ENCODE assay signal across 16 cellular contexts in the genomic region with DNA sequence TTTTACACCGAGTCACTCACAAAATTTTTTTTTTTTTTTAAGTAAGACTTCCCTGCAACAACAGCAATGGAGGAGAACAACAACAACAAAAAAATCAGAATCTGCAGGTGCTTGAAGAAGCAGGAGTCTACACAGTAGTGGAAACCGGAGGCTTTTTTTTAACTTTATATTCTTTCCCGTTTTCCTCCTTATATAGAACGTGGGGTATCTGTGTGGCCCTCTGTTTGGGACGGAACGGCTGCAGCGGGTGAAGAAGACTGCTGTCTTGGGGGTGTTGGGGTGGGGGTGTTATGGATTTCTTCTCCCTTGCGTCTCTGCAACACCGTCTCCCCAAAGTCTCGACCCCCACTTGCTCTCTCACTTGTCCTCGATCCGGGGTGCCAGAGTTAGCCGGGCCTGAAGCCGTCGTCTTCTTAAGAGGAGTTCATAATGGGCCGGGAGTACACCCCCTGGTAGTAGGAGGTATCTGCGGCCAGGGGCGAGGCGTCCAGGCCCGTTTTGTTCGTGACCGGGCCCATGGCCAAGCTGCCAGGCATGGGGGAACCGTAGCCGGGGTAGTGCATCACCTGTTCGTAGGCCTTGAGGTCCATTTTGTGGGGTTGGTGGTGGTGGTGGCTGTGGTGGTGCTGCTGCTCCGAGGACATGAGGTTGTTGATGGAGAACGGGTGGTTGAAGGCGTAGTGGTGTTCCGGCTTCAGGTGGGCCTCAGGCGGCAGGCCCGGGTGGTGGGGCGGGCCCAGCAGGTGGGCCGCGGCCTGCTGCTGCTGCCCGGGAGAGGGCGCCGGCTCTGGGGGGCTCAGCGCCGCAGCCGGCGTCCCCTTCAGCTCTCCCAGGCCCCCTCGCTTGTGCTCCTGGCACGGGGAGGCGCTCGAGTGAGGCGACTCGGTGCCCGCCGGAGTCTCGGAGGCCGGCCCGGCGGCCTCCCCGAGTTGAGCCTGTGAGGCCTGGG. TPM values are rescaled to one million over a fixed set of nuclear protein-coding genes. Genes with fewer than 3 reads are reported as not detected.
DNase-seq lines count a peak whose midpoint lies in the region; ATAC-seq and TF ChIP-seq lines count a peak whose summit lies in the region.
"Had no signal": no experiment of that assay in that cellular context is flagged by ENCODE, and none has a peak within 500 bp of the region (broad histone marks: within the 10 kb centered on the region; RNA-seq: fewer than 3 reads in every experiment).

No MANE protein-coding gene starts in this region.

- no peak overlapping the region for H2AK5ac ChIP-seq in H9 (ENCODE audit: insufficient read length, low read length)

- H2BK20ac ChIP-seq in H9 (ENCODE audit: low read depth, low read length, poor library complexity, severe bottlenecking), result no peak overlapping the region

- H3K79me1 ChIP-seq in H9 (ENCODE audit: insufficient read depth, low read depth, low read length, poor library complexity, severe bottlenecking), result no peaks in the 10 kb centered on the region

- H3K9me3 ChIP-seq in Caco-2 (no peaks in the 10 kb centered on the region), H9 (ENCODE audit: control insufficient read depth, low read depth, low read length) (no peaks in the 10 kb centered on the region), endocrine pancreas (ENCODE audit: control insufficient read depth, low read length) (no peaks in the 10 kb centered on the region), BE2C (no peaks in the 10 kb centered on the region)
- H3K9me3 ChIP-seq: uterus had no signal

- no peak overlapping the region for H3K18ac ChIP-seq in H9 (ENCODE audit: insufficient read length, low read depth, low read length)

- no peaks in the 10 kb centered on the region for H3K79me2 ChIP-seq in H9 (ENCODE audit: insufficient read depth, low read length)

- no peak overlapping the region for H3K4me3 ChIP-seq in Caco-2 (ENCODE audit: low read depth, low read length)
- peak overlapping the region; percentile 85 for H3K4me3 ChIP-seq in endocrine pancreas (ENCODE audit: control insufficient read depth, insufficient read depth, low read length)
- no peak overlapping the region for H3K4me3 ChIP-seq in BE2C (ENCODE audit: low read depth, low read length)
- H3K4me3 ChIP-seq: uterus had no signal

- H3K4me1 ChIP-seq in Caco-2, result peaks cover 18% of the 10 kb centered on the region
- H3K4me1 ChIP-seq in H9 (ENCODE audit: insufficient read depth, low read length), result no peaks in the 10 kb centered on the region
- H3K4me1 ChIP-seq in endocrine pancreas (ENCODE audit: control insufficient read depth, insufficient read depth, low read length), result peaks cover 6% of the 10 kb centered on the region
- H3K4me1 ChIP-seq in BE2C, result no peaks in the 10 kb centered on the region

- intact Hi-C loops in Caco-2 (cut with micrococcal nuclease; ENCODE audit: unreplicated experiment), result loop anchor here (5.0 to 10.0 kb wide), 2 partner anchors 109 to 773 kb away; partner anchors contain the start of gene NXT1

- no peak overlapping the region for H2BK120ac ChIP-seq in H9 (ENCODE audit: low read depth, low read length, poor library complexity, severe bottlenecking)

- H3K4me2 ChIP-seq in H9 (ENCODE audit: insufficient read depth, insufficient read length, low read length), result no peak overlapping the region

- no peak overlapping the region for H3K27ac ChIP-seq in H9 (ENCODE audit: insufficient read length, low read depth, low read length)
- H3K27ac ChIP-seq: uterus had no signal

- CTCF ChIA-PET in Caco-2 (lab: Charles Lee), result no interaction called here

- H3K36me3 ChIP-seq in Caco-2 (ENCODE audit: control insufficient read depth, insufficient read depth, low read length) (peaks cover 2% of the 10 kb centered on the region), endocrine pancreas (ENCODE audit: control insufficient read depth, insufficient read depth, low read length) (peaks cover 4% of the 10 kb centered on the region), BE2C (no peaks in the 10 kb centered on the region)
- H3K36me3 ChIP-seq: uterus had no signal

- no peak overlapping the region for H3K14ac ChIP-seq in H9 (ENCODE audit: insufficient read depth, low read length)

- no peaks in the 10 kb centered on the region for H4K20me1 ChIP-seq in H9 (ENCODE audit: control insufficient read depth, insufficient read depth, insufficient read length)

- no peak overlapping the region for H4K91ac ChIP-seq in H9 (ENCODE audit: insufficient read length, low read depth, low read length)

- ATAC-seq in HG03378 (IDR thresholded peaks at IDR 0.05; ENCODE audit: unreplicated experiment), result no peak

- H3K23ac ChIP-seq in H9 (ENCODE audit: insufficient read length, low read depth, low read length), result no peak overlapping the region

- WGBS in H9 (ENCODE audit: extremely low coverage, insufficient read length, low lambda C conversion rate), result no CpG with 5 or more reads among the region's 54 CpGs

- no peak overlapping the region for H3K4ac ChIP-seq in H9 (ENCODE audit: low read depth, low read length)

- H3K27ac Mint-ChIP-seq in Caco-2 (ENCODE audit: unreplicated experiment) (no peak overlapping the region), H9 (no peak overlapping the region), osteocyte (ENCODE audit: unreplicated experiment) (no peak overlapping the region)
- H3K27ac Mint-ChIP-seq: CD8-positive, alpha-beta memory T cell had no signal

- H3K27me3 ChIP-seq in Caco-2 (replicated peaks; ENCODE audit: control insufficient read depth, insufficient read depth, low read length) (no peaks in the 10 kb centered on the region), H9 (ENCODE audit: insufficient read depth, low read length) (peaks cover 86% of the 10 kb centered on the region), endocrine pancreas (ENCODE audit: control insufficient read depth, insufficient read depth, low read length) (no peaks in the 10 kb centered on the region), BE2C (peaks cover 80% of the 10 kb centered on the region)

- TF ChIP-seq CTCF in Caco-2 (IDR thresholded peaks at IDR 0.05; ENCODE audit: insufficient read depth in 1 of 2, low read depth in 1 of 2, low read length in 1 of 2, severe bottlenecking in 1 of 2, unreplicated experiment in 1 of 2) (no peak), H9 (conservative IDR thresholded peaks at IDR 0.05) (no peak), osteocyte (IDR thresholded peaks at IDR 0.05) (no peak), BE2C (IDR thresholded peaks at IDR 0.05; ENCODE audit: low read depth, low read length) (no peak)

- no peak overlapping the region for H3K9ac ChIP-seq in H9 (ENCODE audit: extremely low read depth, insufficient read length, low read length)
- peak overlapping the region; percentile 81 for H3K9ac ChIP-seq in endocrine pancreas (ENCODE audit: control insufficient read depth, insufficient read depth, low read length)

- no peak overlapping the region for H2AFZ ChIP-seq in H9 (ENCODE audit: low read length)

- no peak overlapping the region for H2BK12ac ChIP-seq in H9 (ENCODE audit: insufficient read length, low read depth, low read length)

- H3K36me3 Mint-ChIP-seq in Caco-2 (ENCODE audit: insufficient read depth, unreplicated experiment) (peaks cover 62% of the 10 kb centered on the region), H9 (ENCODE audit: insufficient read depth in 1 of 3, low read depth in 3 of 3) (peaks cover 0 to 3% (median 3%) of the 10 kb centered on the region in 3 experiments; a peak in 3 of 7 replicates), osteocyte (ENCODE audit: unreplicated experiment) (peaks cover 3% of the 10 kb centered on the region)
- H3K36me3 Mint-ChIP-seq: CD8-positive, alpha-beta memory T cell had no signal

- no peaks in the 10 kb centered on the region for H3K27me3 Mint-ChIP-seq in Caco-2 (ENCODE audit: insufficient read depth, unreplicated experiment)
- H3K27me3 Mint-ChIP-seq in H9 (ENCODE audit: low read depth), result peaks cover 96% of the 10 kb centered on the region
- peaks cover 78% of the 10 kb centered on the region for H3K27me3 Mint-ChIP-seq in osteocyte (ENCODE audit: unreplicated experiment)

- DNase-seq in Caco-2, result no peak
- peak; percentile 57 for DNase-seq in H9
- DNase-seq in osteocyte (ENCODE audit: extremely low spot score, unreplicated experiment), result peak; percentile 79
- no peak for DNase-seq in UCSD-AML1 (lab: John Stamatoyannopoulos, UW; ENCODE audit: unreplicated experiment)
- no peak for DNase-seq in BE2C
- DNase-seq: activated CD4-positive, alpha-beta T cell treated with anti-CD3 and anti-CD28 coated beads, Interleukin-2, amount 50 U/mL, for 4 hours; CD8-positive, alpha-beta memory T cell; effector memory CD4-positive, alpha-beta T cell; foreskin fibroblast; midbrain; NCI-H1694 treated with DMSO at 0.1 percent for 48 hours; NCI-H774; stimulated activated CD4-positive, alpha-beta T cell treated with anti-CD3 and anti-CD28 coated beads, Interleukin-4, amount 100 ng/mL, for 24 hours; uterus had no signal

- H2BK5ac ChIP-seq in H9 (ENCODE audit: insufficient read length, low read length), result no peak overlapping the region

- H3T11ph ChIP-seq in H9 (ENCODE audit: low read length), result no peak overlapping the region

- POLR2A ChIA-PET in Caco-2 (lab: Charles Lee), result no interaction called here

- H4K5ac ChIP-seq in H9 (ENCODE audit: insufficient read length, low read depth, low read length), result no peak overlapping the region

- H3K4me1 Mint-ChIP-seq in Caco-2 (ENCODE audit: low read depth, unreplicated experiment) (peaks cover 22% of the 10 kb centered on the region), H9 (peaks cover 28 to 58% of the 10 kb centered on the region in 2 experiments), osteocyte (ENCODE audit: unreplicated experiment) (peaks cover 27% of the 10 kb centered on the region)

- H3K56ac ChIP-seq in H9 (ENCODE audit: insufficient read length, low read depth, low read length), result no peak overlapping the region

- H3K9me3 Mint-ChIP-seq in Caco-2 (ENCODE audit: unreplicated experiment) (no peaks in the 10 kb centered on the region), H9 (peaks cover 0 to 32% of the 10 kb centered on the region in 2 experiments; a peak in 3 of 5 replicates), osteocyte (ENCODE audit: unreplicated experiment) (no peaks in the 10 kb centered on the region)

- BruUV-seq in Caco-2 (replicated peaks; lab: Mats Ljungman, UMichigan), result TSS peak; percentile 55

- no peak overlapping the region for H2BK15ac ChIP-seq in H9 (ENCODE audit: low read depth, low read length)

- peaks cover 5% of the 10 kb centered on the region for H3K23me2 ChIP-seq in H9 (ENCODE audit: insufficient read length, low read depth, low read length, poor library complexity, severe bottlenecking)

- H3K4me3 Mint-ChIP-seq in Caco-2 (ENCODE audit: unreplicated experiment) (peak overlapping the region; percentile 87), H9 (peak overlapping the region in 1 of 2 experiments; percentile 72; a peak in 2 of 5 replicates), osteocyte (ENCODE audit: unreplicated experiment) (no peak overlapping the region)
- H3K4me3 Mint-ChIP-seq: CD8-positive, alpha-beta memory T cell had no signal

- no peak overlapping the region for H4K8ac ChIP-seq in H9 (replicated peaks; ENCODE audit: insufficient read length, low read depth, low read length)

RNA-seq across cellular contexts. Expression of gene FOXA2, which starts 2.7 kb away (rescaled TPM):
- total RNA-seq in Caco-2 (2022) (38.7 and 43.6 TPM in 2 replicates), H9 (2021) (0.11 TPM in 1 of 2 replicates, not detected in the other), osteocyte (not detected in 2 replicates)
- polyA plus RNA-seq in BE2C (2012; ENCODE audit: insufficient read depth, insufficient read length, low read depth), result not detected
- total RNA-seq: CD8-positive, alpha-beta memory T cell had no signal
- polyA plus RNA-seq: CD8-positive, alpha-beta memory T cell had no signal

Comparison
In these comparisons a context has a peak if more than half of its experiments do, and no peak if none do; other contexts are left out.
1. DNase-seq: peak in H9 (single experiment) and osteocyte (single experiment); none in Caco-2 (0 of 2), UCSD-AML1 (single experiment) and BE2C (single experiment).
2. RNA of gene FOXA2, which starts 2.7 kb away (total RNA-seq): 38.7 to 43.6 TPM in Caco-2; 0.11 TPM in H9 and not detected in osteocyte; every median in the first group is over 10 times any median in the second.